8 cellular contexts compared by ENCODE assay signal in genomic region chr22:44329179-44329796, GRCh38. TPM values are rescaled to one million over a fixed set of nuclear protein-coding genes. Genes with fewer than 3 reads are reported as not detected.
A peak's percentile ranks its signal among the peaks of the same experiment; 100 is the strongest.
DNase-seq lines count a peak whose midpoint lies in the region; ATAC-seq and TF ChIP-seq lines count a peak whose summit lies in the region.

No MANE protein-coding gene starts in this region.

- H3K4me1 ChIP-seq in BLaER1 (peaks cover 47% of the 10 kb centered on the region), hepatocyte (ENCODE audit: insufficient read depth) (no peaks in the 10 kb centered on the region), GM23338 (ENCODE audit: insufficient read depth) (peaks cover 13% of the 10 kb centered on the region)

- no peaks in the 10 kb centered on the region for H3K79me2 ChIP-seq in hepatocyte
- H3K79me2 ChIP-seq in GM23338 (replicated peaks; ENCODE audit: insufficient read depth): no peaks in the 10 kb centered on the region

- no peaks in the 10 kb centered on the region for H3F3A ChIP-seq in GM23338 (replicated peaks; ENCODE audit: low read depth)

- WGBS in hepatocyte (ENCODE audit: low lambda C conversion rate, missing lambda C conversion rate): 64% methylated on average over 17 of the region's 17 CpGs

- H3K4me3 Mint-ChIP-seq in brain (peak overlapping the region in 4 of 5 experiments; percentile 71 to 82 (median 76)), GM23338 (no peak overlapping the region; the same call in 1 of the 3 replicates)

- peaks cover 25% of the 10 kb centered on the region for H3K27me3 Mint-ChIP-seq in brain
- H3K27me3 Mint-ChIP-seq in GM23338 (ENCODE audit: insufficient read depth, low read depth, poor library complexity): peaks cover 28% of the 10 kb centered on the region

- H3K9me3 Mint-ChIP-seq in brain (no peaks in the 10 kb centered on the region), GM23338 (no peaks in the 10 kb centered on the region; the same call in 2 of the 3 replicates)

- H3K27ac Mint-ChIP-seq in brain (peak overlapping the region in 4 of 5 experiments; percentile 27 to 80 (median 40)), GM23338 (no peak overlapping the region)

- no peaks in the 10 kb centered on the region for H3K36me3 ChIP-seq in BLaER1
- no peaks in the 10 kb centered on the region for H3K36me3 ChIP-seq in hepatocyte (replicated peaks; ENCODE audit: insufficient read depth, low read depth)
- no peaks in the 10 kb centered on the region for H3K36me3 ChIP-seq in GM23338 (ENCODE audit: insufficient read depth)

- H3K9me3 ChIP-seq in BLaER1 (no peaks in the 10 kb centered on the region), hepatocyte (ENCODE audit: low read depth) (no peaks in the 10 kb centered on the region)

- H4K20me1 ChIP-seq in BLaER1: peaks cover 51% of the 10 kb centered on the region
- H4K20me1 ChIP-seq in hepatocyte (ENCODE audit: insufficient read depth, poor library complexity, severe bottlenecking): no peaks in the 10 kb centered on the region
- no peaks in the 10 kb centered on the region for H4K20me1 ChIP-seq in GM23338 (replicated peaks; ENCODE audit: insufficient read depth)

- H3K4me2 ChIP-seq in BLaER1 (peak overlapping the region; percentile 78), hepatocyte (no peak overlapping the region), GM23338 (no peak overlapping the region)

- H3K4me3 ChIP-seq in BLaER1 (no peak overlapping the region), hepatocyte (no peak overlapping the region), GM23338 (no peak overlapping the region)

- H3K9ac ChIP-seq in BLaER1: no peak overlapping the region

- H3K27ac ChIP-seq in BLaER1 (no peak overlapping the region), hepatocyte (no peak overlapping the region), GM23338 (ENCODE audit: low read depth) (no peak overlapping the region)

- H3K4me1 Mint-ChIP-seq in brain (peaks cover 62% of the 10 kb centered on the region), GM23338 (peaks cover 39% of the 10 kb centered on the region)

- ATAC-seq in GM19324 (IDR thresholded peaks at IDR 0.05; ENCODE audit: low FRiP score, unreplicated experiment) (peak; percentile 61), HG03439 (IDR thresholded peaks at IDR 0.05; ENCODE audit: unreplicated experiment) (peak; percentile 58), GM23338 (no peak)

- no peaks in the 10 kb centered on the region for H3K9me2 ChIP-seq in hepatocyte (replicated peaks; ENCODE audit: insufficient read depth)
- no peaks in the 10 kb centered on the region for H3K9me2 ChIP-seq in GM23338 (ENCODE audit: insufficient read depth)

- H3K27me3 ChIP-seq in BLaER1 (peaks cover 97% of the 10 kb centered on the region), hepatocyte (peaks cover 51% of the 10 kb centered on the region), GM23338 (ENCODE audit: insufficient read depth) (peaks cover 31% of the 10 kb centered on the region)

- no peak for DNase-seq in stimulated activated naive CD4-positive, alpha-beta T cell treated with Interleukin-2 at 50 U/mL for 16 hours (lab: John Stamatoyannopoulos, UW)
- no peak for DNase-seq in inferior parietal cortex (ENCODE audit: extremely low spot score)
- no peak for DNase-seq in hepatocyte (ENCODE audit: low spot score)
- DNase-seq in GM23338 (ENCODE audit: low spot score): no peak

- no peak for TF ChIP-seq CTCF in brain (conservative IDR thresholded peaks at IDR 0.05)
- no peak for TF ChIP-seq CTCF in hepatocyte (IDR thresholded peaks at IDR 0.05; ENCODE audit: poor library complexity)
- TF ChIP-seq CTCF in GM23338 (conservative IDR thresholded peaks at IDR 0.05; ENCODE audit: low read depth in 2 of 2): no peak

- H2AFZ ChIP-seq in hepatocyte (no peak overlapping the region), GM23338 (no peak overlapping the region)

- H3K36me3 Mint-ChIP-seq in brain (no peaks in the 10 kb centered on the region), GM23338 (ENCODE audit: low read depth) (no peaks in the 10 kb centered on the region; the same call in 2 of the 3 replicates)

TF ChIP-seq in GM23338, 12 proteins besides CTCF, POLR2A, EP300 and RAD21 (continues in another document):
- TF ChIP-seq NANOG (IDR thresholded peaks at IDR 0.05; ENCODE audit: borderline replicate concordance) (no peak), CREB1 (CRISPR knock-in tag; IDR thresholded peaks at IDR 0.05; ENCODE audit: low read depth) (no peak), REST (IDR thresholded peaks at IDR 0.05; ENCODE audit: unreplicated experiment) (no peak), JUNB (IDR thresholded peaks at IDR 0.05; ENCODE audit: unreplicated experiment) (no peak), ETS1 (IDR thresholded peaks at IDR 0.05) (no peak)

RNA-seq across cellular contexts. Expression of gene SHISAL1, which starts 16.5 kb away (rescaled TPM):
- polyA plus RNA-seq in brain (ENCODE audit: insufficient read depth, low read depth, low replicate concordance) (22.9 TPM), hepatocyte (0.36 and 0.66 TPM in 2 replicates), GM23338 (2016; fragmentation: Nextera tagmentation; extraction: Ambion mirVana) (0.64 and 0.71 TPM in 2 replicates)
- total RNA-seq in hepatocyte: 1.8 and 2.4 TPM in 2 replicates
- total RNA-seq in GM23338 (2014; rRNA removed; shearing (Covaris generic)): 3.4 and 4.3 TPM in 2 replicates

Comparison
In these comparisons a context has a peak if more than half of its experiments do, and no peak if none do; other contexts are left out.
1. RNA of gene SHISAL1, which starts 16.5 kb away (polyA plus RNA-seq): 22.9 TPM in brain (single experiment); 0.64 to 0.71 TPM in GM23338 and 0.36 to 0.66 TPM in hepatocyte; every median in the first group is over 10 times any median in the second.